ENCODE assay signal across 1 cellular context in genomic region chr12:110558945-110559344, GRCh38. TPM values are rescaled to one million over a fixed set of nuclear protein-coding genes. Genes with fewer than 3 reads are reported as not detected.
"Had no signal": no experiment of that assay in that cellular context is flagged by ENCODE, and none has a peak within 500 bp of the region (broad histone marks: within the 10 kb centered on the region; RNA-seq: fewer than 3 reads in every experiment).

No MANE protein-coding gene starts in this region.

RNA-seq across cellular contexts. Expression of gene RAD9B, which starts 56.8 kb away (rescaled TPM):
- total RNA-seq: ascending aorta had no signal
